In the genomic region with DNA sequence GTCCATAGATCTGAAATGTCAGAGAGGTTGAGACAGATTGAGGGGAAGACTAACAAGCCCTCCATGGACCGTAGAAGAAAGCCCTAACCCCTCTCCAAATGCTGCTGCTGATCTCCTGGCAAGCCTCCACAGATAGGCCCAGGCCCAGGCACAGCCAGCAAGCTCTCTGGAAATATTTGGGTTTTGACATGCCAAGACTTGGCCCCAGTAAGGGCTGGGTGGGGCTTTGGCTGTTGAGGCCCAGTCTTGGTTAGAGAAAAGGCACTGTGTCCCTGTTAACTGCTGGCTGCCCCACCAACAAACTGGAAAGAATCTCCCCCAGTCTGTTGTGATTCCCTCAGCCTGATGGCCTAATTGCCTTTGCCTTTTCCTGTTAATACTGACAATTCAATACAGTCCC, we compare ENCODE assay signal across 12 cellular contexts.
"Had no signal": no experiment of that assay in that cellular context is flagged by ENCODE, and none has a peak within 500 bp of the region (broad histone marks: within the 10 kb centered on the region; RNA-seq: fewer than 3 reads in every experiment).

No MANE protein-coding gene starts in this region.

- H3K4me3 ChIP-seq: stomach, transverse colon had no signal

- H3K36me3 ChIP-seq: transverse colon had no signal

- H3K9me3 ChIP-seq: transverse colon had no signal

- H3K27me3 ChIP-seq: stomach, transverse colon had no signal

- DNase-seq: activated CD8-positive, alpha-beta memory T cell treated with anti-CD3 and anti-CD28 coated beads, Interleukin-2, amount 50 U/mL, for 48 hours; activated CD8-positive, alpha-beta T cell treated with anti-CD3 and anti-CD28 coated beads, Interleukin-2, amount 10 ng/mL, durations not matched to agents 7 days and 5 days; activated naive CD4-positive, alpha-beta T cell treated with Interleukin-2 at 50 U/mL for 16 hours; activated naive CD8-positive, alpha-beta T cell treated with anti-CD3 and anti-CD28 coated beads, Interleukin-2, amount 50 U/mL, for 24 hours; central memory CD4-positive, alpha-beta T cell; effector memory CD8-positive, alpha-beta T cell; glutamatergic neuron; mesenchymal stem cell; stomach; T-helper 9 cell; transverse colon had no signal

- ATAC-seq: activated CD8-positive, alpha-beta T cell treated with anti-CD3 and anti-CD28 coated beads, Interleukin-2, amount 10 ng/mL, durations not matched to agents 7 days and 5 days; activated naive CD8-positive, alpha-beta T cell treated with anti-CD3 and anti-CD28 coated beads, Interleukin-2, amount 50 U/mL, for 24 hours; effector memory CD8-positive, alpha-beta T cell had no signal

- H3K27ac ChIP-seq: transverse colon, VCaP had no signal
